10 cellular contexts compared by ENCODE assay signal in genomic region chr12:95200128-95200973, GRCh38. TPM values are rescaled to one million over a fixed set of nuclear protein-coding genes. Genes with fewer than 3 reads are reported as not detected.
A peak's percentile ranks its signal among the peaks of the same experiment; 100 is the strongest.
DNase-seq lines count a peak whose midpoint lies in the region; ATAC-seq, FAIRE-seq and TF ChIP-seq lines count a peak whose summit lies in the region.
"Had no signal": no experiment of that assay in that cellular context is flagged by ENCODE, and none has a peak within 500 bp of the region (broad histone marks: within the 10 kb centered on the region; RNA-seq: fewer than 3 reads in every experiment).

No MANE protein-coding gene starts in this region.

- no peak overlapping the region for H3K27ac Mint-ChIP-seq in activated T-cell treated with anti-CD3 and anti-CD28 coated beads, Interleukin-2, amount 50 U/mL, for 72 hours
- H3K27ac Mint-ChIP-seq: T-helper 2 cell treated with Interferon-gamma antibody and Interleukin-4, amounts not matched to agents 5 μg/mL and 100 μg/mL, for 36 hours had no signal

- H3K4me3 ChIP-seq in HUES48 (ENCODE audit: low read depth, low read length) (peak overlapping the region; percentile 21; the same call in 1 of the 2 replicates), GM12878 (no peak overlapping the region), suprapubic skin (no peak overlapping the region)

- POLR2A ChIA-PET in GM12878 (lab: Charles Lee) = interaction anchor here (0.7 to 4.5 kb wide), 6 partner anchors 10 to 560 kb away, joined by 3 to 21 read pairs (median 5); partner anchors contain the start of genes FGD6 and VEZT

- H3K27me3 ChIP-seq in HUES48 (ENCODE audit: control insufficient read depth, insufficient read depth, low read length) = no peaks in the 10 kb centered on the region
- no peaks in the 10 kb centered on the region for H3K27me3 ChIP-seq in GM12878 (replicated peaks in 1 of 2; ENCODE audit: control insufficient read depth in 2 of 2, insufficient read depth in 2 of 2, low read length in 1 of 2)
- no peaks in the 10 kb centered on the region for H3K27me3 ChIP-seq in suprapubic skin

- SMC1A ChIA-PET in GM12878 (lab: Charles Lee; ENCODE audit: uncharacterized antibody, unreplicated experiment) = interaction anchor here (0.6 to 6.2 kb wide), 10 partner anchors 9 to 798 kb away, joined by 3 to 43 read pairs (median 3); partner anchors contain the start of genes FGD6 and VEZT

- no peak for FAIRE-seq in GM12878 (lab: Jason Lieb, UNC)

- no peak for ATAC-seq in GM12878
- ATAC-seq in activated T-cell treated with anti-CD3 and anti-CD28 coated beads, Interleukin-2, amount 50 U/mL, for 72 hours (replicated peaks in 1 of 2) = no peak
- ATAC-seq in HG03432 (IDR thresholded peaks at IDR 0.05; ENCODE audit: unreplicated experiment) = no peak

- no peak for DNase-seq in GM12878 (ENCODE audit: low read depth, low spot score)
- DNase-seq in iris pigment epithelial cell (ENCODE audit: low read depth) = peak; percentile 63
- DNase-seq in suprapubic skin (ENCODE audit: low spot score in 2 of 2) = no peak
- no peak for DNase-seq in activated T-cell treated with anti-CD3 and anti-CD28 coated beads, Interleukin-2, amount 50 U/mL, for 72 hours
- DNase-seq in ecto neural progenitor cell (ENCODE audit: low spot score) = no peak
- DNase-seq in NCI-H748 treated with DMSO at 0.1 percent for 48 hours (lab: John Stamatoyannopoulos, UW) = no peak
- DNase-seq: activated T-cell treated with anti-CD3 and anti-CD28 coated beads, Interleukin-2, amount 50 U/mL, for 1 hour had no signal

- RAD21 ChIA-PET in GM12878 (lab: Charles Lee; ENCODE audit: unreplicated experiment) = interaction anchor here (0.8 to 5.2 kb wide), 7 partner anchors 10 to 273 kb away, joined by 3 to 38 read pairs (median 3); partner anchors contain the start of genes FGD6, METAP2 and VEZT

- in situ Hi-C loops in GM12878 (cut with MboI) = no loop called here

- H3K36me3 ChIP-seq in HUES48 (ENCODE audit: control insufficient read depth, insufficient read depth, low read length) = no peaks in the 10 kb centered on the region; the same call in 1 of the 2 replicates
- H3K36me3 ChIP-seq in GM12878 (ENCODE audit: control insufficient read depth in 2 of 2, insufficient read depth in 2 of 2, low read length in 1 of 2) = no peaks in the 10 kb centered on the region
- H3K36me3 ChIP-seq in suprapubic skin = no peaks in the 10 kb centered on the region

- TF ChIP-seq CTCF in GM12878 (IDR thresholded peaks at IDR 0.05 in 2 of 3, conservative IDR thresholded peaks at IDR 0.05 in 1 of 3; ENCODE audit: control insufficient read depth in 2 of 3, extremely low read depth in 1 of 3, insufficient read depth in 1 of 3, low read depth in 3 of 3, low read length in 3 of 3) (no peak), suprapubic skin (IDR thresholded peaks at IDR 0.05) (no peak)

- H3K4me1 Mint-ChIP-seq in activated T-cell treated with anti-CD3 and anti-CD28 coated beads, Interleukin-2, amount 50 U/mL, for 72 hours (ENCODE audit: low read depth) = peaks cover 21% of the 10 kb centered on the region

- H3K27ac ChIP-seq in HUES48 (ENCODE audit: low read depth, low read length) (peak overlapping the region; percentile 59), GM12878 (ENCODE audit: control insufficient read depth, insufficient read depth) (peak overlapping the region; percentile 87), suprapubic skin (peak overlapping the region; percentile 39)

- no peaks in the 10 kb centered on the region for H3K27me3 Mint-ChIP-seq in activated T-cell treated with anti-CD3 and anti-CD28 coated beads, Interleukin-2, amount 50 U/mL, for 72 hours (ENCODE audit: low read depth)

- H3K4me1 ChIP-seq in HUES48 (ENCODE audit: control insufficient read depth, insufficient read depth, low read length) = peaks cover 63% of the 10 kb centered on the region
- H3K4me1 ChIP-seq in GM12878 (ENCODE audit: control insufficient read depth, insufficient read depth, low read length) = peaks cover 45% of the 10 kb centered on the region
- H3K4me1 ChIP-seq in suprapubic skin = peaks cover 64% of the 10 kb centered on the region

- H3K4me3 Mint-ChIP-seq in activated T-cell treated with anti-CD3 and anti-CD28 coated beads, Interleukin-2, amount 50 U/mL, for 72 hours = no peak overlapping the region
- H3K4me3 Mint-ChIP-seq: T-helper 2 cell treated with Interferon-gamma antibody and Interleukin-4, amounts not matched to agents 5 μg/mL and 100 μg/mL, for 36 hours had no signal

- no peak overlapping the region for H2AFZ ChIP-seq in GM12878 (ENCODE audit: control insufficient read depth, low read depth, low read length)

- no peak for TF ChIP-seq RAD21 in GM12878 (IDR thresholded peaks at IDR 0.05; ENCODE audit: insufficient read depth, low read depth, low read length)

- no peak for TF ChIP-seq POLR2A in GM12878 (IDR thresholded peaks at IDR 0.05; ENCODE audit: low read depth, low read length)
- no peak for TF ChIP-seq POLR2A in suprapubic skin (IDR thresholded peaks at IDR 0.05)

- H3K36me3 Mint-ChIP-seq in activated T-cell treated with anti-CD3 and anti-CD28 coated beads, Interleukin-2, amount 50 U/mL, for 72 hours (ENCODE audit: insufficient read depth in 2 of 2) = no peaks in the 10 kb centered on the region

- no peaks in the 10 kb centered on the region for H3K9me3 Mint-ChIP-seq in activated T-cell treated with anti-CD3 and anti-CD28 coated beads, Interleukin-2, amount 50 U/mL, for 72 hours
- H3K9me3 Mint-ChIP-seq: T-helper 2 cell treated with Interferon-gamma antibody and Interleukin-4, amounts not matched to agents 5 μg/mL and 100 μg/mL, for 36 hours had no signal

- intact Hi-C loops in GM12878 (cut with micrococcal nuclease; ENCODE audit: unreplicated experiment) = loop anchor here (2.0 kb wide), 1 partner anchor 16 kb away; the partner anchor contains the start of genes FGD6 and VEZT

- BruUV-seq in GM12878 (replicated peaks; lab: Mats Ljungman, UMichigan) = no TSS peak

- CTCF ChIA-PET in GM12878 (lab: Yijun Ruan, JAX) = interaction anchor here (0.6 to 2.5 kb wide), 7 partner anchors 12 to 334 kb away, joined by 3 to 7 read pairs (median 4); partner anchors contain the start of genes FGD6 and VEZT

- H3K9ac ChIP-seq in HUES48 (ENCODE audit: low read depth, low read length) (no peak overlapping the region), GM12878 (ENCODE audit: control insufficient read depth, insufficient read depth, low read length) (no peak overlapping the region)

- no peak for TF ChIP-seq EP300 in GM12878 (IDR thresholded peaks at IDR 0.05; ENCODE audit: borderline replicate concordance in 1 of 2, control insufficient read depth in 1 of 2, low read depth in 2 of 2, low read length in 2 of 2)
- TF ChIP-seq EP300 in suprapubic skin (IDR thresholded peaks at IDR 0.05) = no peak

- H3K79me2 ChIP-seq in GM12878 (ENCODE audit: control insufficient read depth, insufficient read depth, low read length) = peaks cover 8% of the 10 kb centered on the region

- no peaks in the 10 kb centered on the region for H4K20me1 ChIP-seq in GM12878 (ENCODE audit: control insufficient read depth, insufficient read depth)

- H3K4me2 ChIP-seq in GM12878 (ENCODE audit: control insufficient read depth, insufficient read depth) = peak overlapping the region; percentile 53

- no peaks in the 10 kb centered on the region for H3K9me3 ChIP-seq in HUES48 (ENCODE audit: control insufficient read depth, insufficient read depth, low read length)
- H3K9me3 ChIP-seq in GM12878 (replicated peaks; ENCODE audit: control insufficient read depth, insufficient read depth, low read length) = no peaks in the 10 kb centered on the region; the same call in 1 of the 3 replicates
- no peaks in the 10 kb centered on the region for H3K9me3 ChIP-seq in suprapubic skin

- WGBS in GM12878 (ENCODE audit: insufficient coverage, insufficient replicate concordance, low lambda C conversion rate, missing lambda C conversion rate) = 25% methylated on average over 6 of the region's 6 CpGs
- 37% methylated on average over 6 of the region's 6 CpGs for WGBS in suprapubic skin

RNA-seq across cellular contexts. Expression of gene FGD6, which starts 16.9 kb away (rescaled TPM):
- total RNA-seq in GM12878 (2013; cell fraction: nucleolus; rRNA removed) = 6.2 and 7.0 TPM in 2 replicates
- total RNA-seq in GM12878 (2014; rRNA removed) (8.5 and 9.3 TPM in 2 replicates), GM12878 (2014; rRNA removed; fragmentation: Illumina TruSeq; extraction: Trizol) (12.3 and 12.8 TPM in 2 replicates), GM12878 (2021) (11.6 and 15.5 TPM in 2 replicates), suprapubic skin (10 to 100 TPM; 16.2 to 46.9 (median 25.0) TPM)
- polyA plus RNA-seq in GM12878 (2011; ENCODE audit: low read depth) = 1.2 TPM
- polyA plus RNA-seq in GM12878 (2011; rRNA removed) (2.8 and 3.4 TPM in 2 replicates), GM12878 (2014; fragmentation: Illumina TruSeq; extraction: Trizol) (9.3 and 11.5 TPM in 2 replicates), GM12878 (2014; fragmentation: Nextera tagmentation; extraction: Ambion mirVana) (1 to 10 TPM; 2.4 to 3.3 TPM), GM12878 (2014; rRNA removed) (5.7 and 6.1 TPM in 2 replicates), GM12878 (2016; fragmentation: Nextera tagmentation; extraction: Ambion mirVana) (1 to 10 TPM; 9.4 to 9.6 TPM)
- 1.2 and 1.3 TPM in 2 replicates for polyA plus RNA-seq in GM12878 (2011; cell fraction: cytosol; rRNA removed)
- 1.8 and 2.4 TPM in 2 replicates for polyA plus RNA-seq in GM12878 (2011; cell fraction: nucleus; rRNA removed)
- 1.2 and 1.5 TPM in 2 replicates for polyA plus RNA-seq in GM12878 (2012)
- polyA minus RNA-seq in GM12878 (2011; rRNA and poly(A)+ RNA removed) = 3.5 and 4.2 TPM in 2 replicates
- 2.1 and 3.1 TPM in 2 replicates for polyA minus RNA-seq in GM12878 (2011; cell fraction: cytosol; rRNA and poly(A)+ RNA removed)
- 2.9 and 4.3 TPM in 2 replicates for polyA minus RNA-seq in GM12878 (2011; cell fraction: nucleus; rRNA and poly(A)+ RNA removed)
- total RNA-seq in activated T-cell treated with anti-CD3 and anti-CD28 coated beads, Interleukin-2, amount 50 U/mL, for 72 hours = 1 to 10 TPM; 1.2 to 2.0 TPM

RNA-seq across cellular contexts. Expression of gene VEZT, which starts 17.3 kb away (rescaled TPM):
- 290 and 298 TPM in 2 replicates for total RNA-seq in GM12878 (2013; cell fraction: nucleolus; rRNA removed)
- total RNA-seq in GM12878 (2014; rRNA removed) (66.9 and 76.1 TPM in 2 replicates), GM12878 (2014; rRNA removed; fragmentation: Illumina TruSeq; extraction: Trizol) (88.4 and 93.8 TPM in 2 replicates), GM12878 (2021) (61.3 and 65.4 TPM in 2 replicates), suprapubic skin (100 to 1,000 TPM in 1 of 4 donors, 10 to 100 TPM in 3; 64.0 to 117 (median 70.9) TPM)
- 24.2 TPM for polyA plus RNA-seq in GM12878 (2011; ENCODE audit: low read depth)
- polyA plus RNA-seq in GM12878 (2011; rRNA removed) (134 and 148 TPM in 2 replicates), GM12878 (2014; fragmentation: Illumina TruSeq; extraction: Trizol) (100 and 126 TPM in 2 replicates), GM12878 (2014; fragmentation: Nextera tagmentation; extraction: Ambion mirVana) (10 to 100 TPM; 32.8 to 35.6 TPM), GM12878 (2014; rRNA removed) (49.7 and 67.3 TPM in 2 replicates), GM12878 (2016; fragmentation: Nextera tagmentation; extraction: Ambion mirVana) (10 to 100 TPM; 49.1 to 49.4 TPM)
- 49.8 and 63.4 TPM in 2 replicates for polyA plus RNA-seq in GM12878 (2011; cell fraction: cytosol; rRNA removed)
- 52.1 and 59.0 TPM in 2 replicates for polyA plus RNA-seq in GM12878 (2011; cell fraction: nucleus; rRNA removed)
- 33.9 and 41.9 TPM in 2 replicates for polyA plus RNA-seq in GM12878 (2012)
- polyA minus RNA-seq in GM12878 (2011; rRNA and poly(A)+ RNA removed) = 82.9 and 124 TPM in 2 replicates
- polyA minus RNA-seq in GM12878 (2011; cell fraction: cytosol; rRNA and poly(A)+ RNA removed) = 20.4 and 35.5 TPM in 2 replicates
- 47.4 and 67.4 TPM in 2 replicates for polyA minus RNA-seq in GM12878 (2011; cell fraction: nucleus; rRNA and poly(A)+ RNA removed)
- 10 to 100 TPM; 49.0 to 61.5 TPM for total RNA-seq in activated T-cell treated with anti-CD3 and anti-CD28 coated beads, Interleukin-2, amount 50 U/mL, for 72 hours
